Comparison of ENCODE assay signal across 18 cellular contexts in genomic region chr20:32493356-32493755, GRCh38.
"Had no signal": no experiment of that assay in that cellular context is flagged by ENCODE, and none has a peak within 500 bp of the region (broad histone marks: within the 10 kb centered on the region; RNA-seq: fewer than 3 reads in every experiment).

No MANE protein-coding gene starts in this region.

- H3K27ac ChIP-seq: epithelial cell of prostate, prostate gland, suprapubic skin, upper lobe of left lung had no signal

- ATAC-seq: activated CD8-positive, alpha-beta T cell treated with anti-CD3 and anti-CD28 coated beads, Interleukin-2, amount 10 ng/mL, durations not matched to agents 7 days and 5 days; natural killer cell; right cardiac atrium; WTC11 had no signal

- H3K4me3 ChIP-seq: prostate gland, suprapubic skin, upper lobe of left lung had no signal

- H3K27ac Mint-ChIP-seq: activated CD8-positive, alpha-beta T cell treated with anti-CD3 and anti-CD28 coated beads, Interleukin-2, amount 10 ng/mL, durations not matched to agents 7 days and 5 days; WTC11 had no signal

- FAIRE-seq: TTC549 had no signal

- H3K36me3 Mint-ChIP-seq: natural killer cell, WTC11 had no signal

- H3K27me3 ChIP-seq: suprapubic skin, upper lobe of left lung had no signal

- DNase-seq: activated CD4-positive, alpha-beta T cell treated with anti-CD3 and anti-CD28 coated beads for 4 hours; activated CD8-positive, alpha-beta memory T cell treated with anti-CD3 and anti-CD28 coated beads, Interleukin-2, amount 50 U/mL, for 4 hours; activated CD8-positive, alpha-beta T cell treated with anti-CD3 and anti-CD28 coated beads, Interleukin-2, amount 10 ng/mL, durations not matched to agents 7 days and 5 days; activated gamma-delta T cell treated with Interleukin-2 at 50 U/mL for 16 hours; effector memory CD4-positive, alpha-beta T cell; foreskin melanocyte; head of caudate nucleus; natural killer cell; right cardiac atrium; upper lobe of left lung had no signal

- H3K27me3 Mint-ChIP-seq: activated naive CD8-positive, alpha-beta T cell; dendritic cell treated with granulocyte-macrophage colony-stimulating factor and Interleukin-4, amounts not matched to agents 40 ng/mL and 50 ng/mL, for 4 days; stimulated activated naive CD8-positive, alpha-beta T cell treated with anti-CD3 and anti-CD28 coated beads, Interleukin-15, Interleukin-2, amounts not matched to agents 100 ng/mL and 50 ng/mL, for 24 hours had no signal

- H3K36me3 ChIP-seq: prostate gland, suprapubic skin, upper lobe of left lung had no signal

- H3K4me1 ChIP-seq: prostate gland, suprapubic skin had no signal

- H3K9me3 Mint-ChIP-seq: dendritic cell treated with granulocyte-macrophage colony-stimulating factor and Interleukin-4, amounts not matched to agents 40 ng/mL and 50 ng/mL, for 4 days; natural killer cell; stimulated activated naive CD8-positive, alpha-beta T cell treated with anti-CD3 and anti-CD28 coated beads, Interleukin-15, Interleukin-2, amounts not matched to agents 100 ng/mL and 50 ng/mL, for 24 hours had no signal

- H3K4me3 Mint-ChIP-seq: activated CD8-positive, alpha-beta T cell treated with anti-CD3 and anti-CD28 coated beads, Interleukin-2, amount 10 ng/mL, durations not matched to agents 7 days and 5 days; activated naive CD8-positive, alpha-beta T cell; dendritic cell treated with granulocyte-macrophage colony-stimulating factor and Interleukin-4, amounts not matched to agents 40 ng/mL and 50 ng/mL, for 4 days; natural killer cell; stimulated activated naive CD8-positive, alpha-beta T cell treated with anti-CD3 and anti-CD28 coated beads, Interleukin-15, Interleukin-2, amounts not matched to agents 100 ng/mL and 50 ng/mL, for 24 hours; WTC11 had no signal

- H3K9me3 ChIP-seq: prostate gland, suprapubic skin, upper lobe of left lung had no signal
